In genomic region chr3:156536524-156537316, GRCh38 we compare ENCODE assay signal across 17 cellular contexts. TPM values are rescaled to one million over a fixed set of nuclear protein-coding genes. Genes with fewer than 3 reads are reported as not detected.
DNase-seq lines count a peak whose midpoint lies in the region; ATAC-seq, FAIRE-seq and TF ChIP-seq lines count a peak whose summit lies in the region.
"Had no signal": no experiment of that assay in that cellular context is flagged by ENCODE, and none has a peak within 500 bp of the region (broad histone marks: within the 10 kb centered on the region; RNA-seq: fewer than 3 reads in every experiment).

No MANE protein-coding gene starts in this region.

- H3K4me1 ChIP-seq in HepG2 (ENCODE audit: insufficient read depth, low read length) (peaks cover 57% of the 10 kb centered on the region), right lobe of liver (peaks cover 0 to 8% (median 3%) of the 10 kb centered on the region in 4 donors), SJCRH30 (peaks cover 25% of the 10 kb centered on the region), gastroesophageal sphincter (peaks cover 26 to 88% (median 29%) of the 10 kb centered on the region in 3 donors), tibial artery (peaks cover 0 to 23% (median 15%) of the 10 kb centered on the region in 4 donors)

- no peak overlapping the region for H3K4me3 ChIP-seq in HepG2 (replicated peaks in 1 of 3; ENCODE audit: insufficient read depth in 1 of 3, low read depth in 2 of 3, low read length in 3 of 3)
- no peak overlapping the region for H3K4me3 ChIP-seq in right lobe of liver
- no peak overlapping the region for H3K4me3 ChIP-seq in SJCRH30
- no peak overlapping the region for H3K4me3 ChIP-seq in gastroesophageal sphincter
- H3K4me3 ChIP-seq in tibial artery: no peak overlapping the region
- H3K4me3 ChIP-seq: ovary, upper lobe of right lung had no signal

- H3K27me3 ChIP-seq in HepG2 (ENCODE audit: control insufficient read depth in 1 of 2, insufficient read depth in 2 of 2, low read length in 2 of 2) (no peaks in the 10 kb centered on the region), right lobe of liver (no peaks in the 10 kb centered on the region), SJCRH30 (no peaks in the 10 kb centered on the region), gastroesophageal sphincter (no peaks in the 10 kb centered on the region), tibial artery (no peaks in the 10 kb centered on the region)
- H3K27me3 ChIP-seq: ovary, upper lobe of right lung had no signal

- H3K27ac ChIP-seq in HepG2 (ENCODE audit: extremely low read length, insufficient read depth, low read length) (no peak overlapping the region), right lobe of liver (no peak overlapping the region), SJCRH30 (peak overlapping the region; percentile 87; the same call in 1 of the 2 replicates), gastroesophageal sphincter (peak overlapping the region; percentile 84 to 94 (median 90)), tibial artery (no peak overlapping the region)
- H3K27ac ChIP-seq: upper lobe of right lung had no signal

- H4K20me1 ChIP-seq in HepG2 (ENCODE audit: insufficient read depth, low read length): 0 out of 2 replicates have a peak, but pooled peaks cover 2% of the 10 kb centered on the region

- in situ Hi-C loops in HepG2 (cut with HindIII; ENCODE audit: extremely low pct_ligation_motif_present, low pct_unique_long_range_greater_than_20kb): no loop called here

- H3K9ac ChIP-seq in HepG2 (ENCODE audit: insufficient read depth, low read depth, low read length): no peak overlapping the region

- TF ChIP-seq EP300 in HepG2 (IDR thresholded peaks at IDR 0.05; ENCODE audit: low read depth in 2 of 2, low read length in 2 of 2) (no peak), HepG2 (CRISPR knock-in tag; IDR thresholded peaks at IDR 0.05; ENCODE audit: borderline replicate concordance) (no peak), gastroesophageal sphincter (IDR thresholded peaks at IDR 0.05) (no peak)

- no peak overlapping the region for H2AFZ ChIP-seq in HepG2 (ENCODE audit: low read length)

- no TSS peak for BruUV-seq in HepG2 (replicated peaks; lab: Mats Ljungman, UMichigan)

- H3K4me2 ChIP-seq in HepG2 (ENCODE audit: low read depth, low read length): no peak overlapping the region

- intact Hi-C loops in HepG2 (cut with micrococcal nuclease; ENCODE audit: unreplicated experiment) (loop anchor here (5.0 kb wide), 1 partner anchor 551 kb away; no protein-coding TSS in a partner anchor), right lobe of liver (cut with DNase I) (no loop called here), tibial artery (cut with DNase I; ENCODE audit: low total_unique reads) (loop anchor here (5.0 kb wide), 1 partner anchor 546 kb away; no protein-coding TSS in a partner anchor), head of caudate nucleus (cut with DNase I) (loop anchor here (5.0 kb wide), 1 partner anchor 551 kb away; no protein-coding TSS in a partner anchor)

- POLR2A ChIA-PET in HepG2 (lab: Yijun Ruan, JAX): no interaction called here

- ATAC-seq in HepG2: no peak
- no peak for ATAC-seq in right lobe of liver
- ATAC-seq in gastroesophageal sphincter: no peak
- no peak for ATAC-seq in GM21576 (IDR thresholded peaks at IDR 0.05; ENCODE audit: unreplicated experiment)
- ATAC-seq: upper lobe of right lung had no signal

- TF ChIP-seq RAD21 in HepG2 (CRISPR knock-in tag; IDR thresholded peaks at IDR 0.05): no peak

- H3K9me3 ChIP-seq in HepG2 (ENCODE audit: low read length) (no peaks in the 10 kb centered on the region), right lobe of liver (no peaks in the 10 kb centered on the region), SJCRH30 (replicated peaks) (no peaks in the 10 kb centered on the region), gastroesophageal sphincter (no peaks in the 10 kb centered on the region), tibial artery (no peaks in the 10 kb centered on the region)
- H3K9me3 ChIP-seq: ovary, upper lobe of right lung had no signal

- H3K36me3 ChIP-seq in HepG2 (replicated peaks in 1 of 2; ENCODE audit: control insufficient read depth in 1 of 2, insufficient read depth in 2 of 2, low read length in 2 of 2): peaks cover 1 to 13% of the 10 kb centered on the region in 2 experiments; a peak in 4 of 5 replicates
- peaks cover 0 to 14% (median 0%) of the 10 kb centered on the region in 4 donors for H3K36me3 ChIP-seq in right lobe of liver
- H3K36me3 ChIP-seq in SJCRH30: peaks cover 16% of the 10 kb centered on the region
- peaks cover 0 to 18% of the 10 kb centered on the region in 2 donors for H3K36me3 ChIP-seq in gastroesophageal sphincter
- H3K36me3 ChIP-seq in tibial artery: peaks cover 6 to 27% (median 17%) of the 10 kb centered on the region in 3 donors
- H3K36me3 ChIP-seq: ovary had no signal

- CTCF ChIA-PET in HepG2 (lab: Yijun Ruan, JAX; ENCODE audit: low intra/inter-chr PET ratio, low total read pairs): no interaction called here

- FAIRE-seq in HepG2 (lab: Jason Lieb, UNC): no peak

- no peak for TF ChIP-seq POLR2A in HepG2 (IDR thresholded peaks at IDR 0.05; ENCODE audit: insufficient read depth in 1 of 2, low read depth in 2 of 2, low read length in 2 of 2)
- TF ChIP-seq POLR2A in right lobe of liver (IDR thresholded peaks at IDR 0.05): no peak
- TF ChIP-seq POLR2A in gastroesophageal sphincter (IDR thresholded peaks at IDR 0.05): no peak

- WGBS in HepG2 (ENCODE audit: low lambda C conversion rate): 90% methylated on average over 6 of the region's 6 CpGs
- WGBS in right lobe of liver (ENCODE audit: insufficient coverage, low coverage, low lambda C conversion rate, missing lambda C conversion rate): 89% methylated on average over 6 of the region's 6 CpGs
- WGBS in gastroesophageal sphincter (ENCODE audit: low coverage in 1 of 2), 2 donors: 82 to 92% methylated on average over 4 to 5 of the region's 6 CpGs

- DNase-seq in HepG2 (ENCODE audit: low spot score) (no peak), right lobe of liver (no peak), SJCRH30 (peak in 1 of 2 experiments; percentile 30), tibial artery (no peak), SW 1271 (lab: John Stamatoyannopoulos, UW) (no peak), head of caudate nucleus (no peak)
- DNase-seq: activated CD4-positive, alpha-beta T cell treated with anti-CD3 and anti-CD28 coated beads for 48 hours; activated CD8-positive, alpha-beta memory T cell treated with anti-CD3 and anti-CD28 coated beads, Interleukin-2, amount 50 U/mL, for 48 hours; activated naive CD4-positive, alpha-beta T cell treated with Interleukin-2 at 50 U/mL for 16 hours; CD4-positive, alpha-beta T cell; effector CD8-positive, alpha-beta T cell; EL; Kasumi-1; ovary; upper lobe of right lung had no signal

- no peak for TF ChIP-seq CTCF in HepG2 (CRISPR knock-in tag; IDR thresholded peaks at IDR 0.05)
- TF ChIP-seq CTCF in right lobe of liver (IDR thresholded peaks at IDR 0.05): no peak
- no peak for TF ChIP-seq CTCF in gastroesophageal sphincter (IDR thresholded peaks at IDR 0.05)
- no peak for TF ChIP-seq CTCF in tibial artery (IDR thresholded peaks at IDR 0.05)

- no peaks in the 10 kb centered on the region for H3K79me2 ChIP-seq in HepG2 (ENCODE audit: insufficient read depth, low read length)

TF ChIP-seq in HepG2, 621 proteins besides CTCF, POLR2A, EP300 and RAD21 (continues in another document):
- no peak for TF ChIP-seq ZNF567 (CRISPR knock-in tag; IDR thresholded peaks at IDR 0.05; ENCODE audit: borderline replicate concordance)
- no peak for TF ChIP-seq ZSCAN12 (CRISPR knock-in tag; IDR thresholded peaks at IDR 0.05)
- no peak for TF ChIP-seq ZFY (CRISPR knock-in tag; IDR thresholded peaks at IDR 0.05)
- no peak for TF ChIP-seq DNMT3B (CRISPR knock-in tag; conservative IDR thresholded peaks at IDR 0.05)
- TF ChIP-seq ZNF275 (CRISPR knock-in tag; IDR thresholded peaks at IDR 0.05; ENCODE audit: borderline replicate concordance): no peak
- peak; percentile 13; the same call in 1 of the 2 replicates for TF ChIP-seq GATAD2A (CRISPR knock-in tag; IDR thresholded peaks at IDR 0.05)
- no peak for TF ChIP-seq REL (CRISPR knock-in tag; conservative IDR thresholded peaks at IDR 0.05)

RNA-seq across cellular contexts. Expression of gene SSR3, which starts 18.2 kb away (rescaled TPM):
- 268 and 325 TPM in 2 replicates for total RNA-seq in HepG2 (2016; rRNA removed; fragmentation: Illumina TruSeq; extraction: Trizol)
- total RNA-seq in HepG2 (2016; cell fraction: cytosol; rRNA removed; fragmentation: Illumina TruSeq; extraction: Trizol; ENCODE audit: low read depth): 126 and 142 TPM in 2 replicates
- 268 and 325 TPM in 2 replicates for total RNA-seq in HepG2 (2016; cell fraction: insoluble cytoplasmic fraction; rRNA removed; fragmentation: Illumina TruSeq; extraction: Trizol)
- 216 and 243 TPM in 2 replicates for total RNA-seq in HepG2 (2016; cell fraction: membrane; rRNA removed; fragmentation: Illumina TruSeq; extraction: Trizol)
- total RNA-seq in HepG2 (2016; cell fraction: nucleus; rRNA removed; fragmentation: Illumina TruSeq; extraction: Trizol): 248 and 272 TPM in 2 replicates
- 202 and 229 TPM in 2 replicates for polyA plus RNA-seq in HepG2 (2011; rRNA removed)
- 132 and 137 TPM in 2 replicates for polyA plus RNA-seq in HepG2 (2011; cell fraction: cytosol; rRNA removed)
- polyA plus RNA-seq in HepG2 (2011; cell fraction: nucleus; rRNA removed): 32.0 and 34.3 TPM in 2 replicates
- polyA plus RNA-seq in HepG2 (2012): 207 and 230 TPM in 2 replicates
- polyA plus RNA-seq in HepG2 (2016; cell fraction: cytosol; fragmentation: Illumina TruSeq; extraction: Trizol; ENCODE audit: low read depth): 127 and 140 TPM in 2 replicates
- polyA plus RNA-seq in HepG2 (2016; cell fraction: insoluble cytoplasmic fraction; fragmentation: Illumina TruSeq; extraction: Trizol; ENCODE audit: low read depth): 171 and 180 TPM in 2 replicates
- polyA plus RNA-seq in HepG2 (2016; cell fraction: membrane; fragmentation: Illumina TruSeq; extraction: Trizol; ENCODE audit: low read depth): 172 and 176 TPM in 2 replicates
- polyA plus RNA-seq in HepG2 (2016; cell fraction: nucleus; fragmentation: Illumina TruSeq; extraction: Trizol; ENCODE audit: insufficient read depth, low read depth): 261 and 267 TPM in 2 replicates
- 489 and 620 TPM in 2 replicates for polyA minus RNA-seq in HepG2 (2011; rRNA and poly(A)+ RNA removed; ENCODE audit: low replicate concordance)
- polyA minus RNA-seq in HepG2 (2011; cell fraction: cytosol; rRNA and poly(A)+ RNA removed): 126 and 129 TPM in 2 replicates
- polyA minus RNA-seq in HepG2 (2011; cell fraction: nucleus; rRNA and poly(A)+ RNA removed): 155 and 165 TPM in 2 replicates
- 100 to 1,000 TPM in 5 of 6 experiments, 10 to 100 TPM in 1; 73.6 to 168 (median 118) TPM for total RNA-seq in right lobe of liver
- 149 and 158 TPM in 2 replicates for total RNA-seq in SJCRH30 (2014; rRNA removed; shearing (Covaris generic))
- 100 to 1,000 TPM in 3 of 4 donors, 10 to 100 TPM in 1; 99.6 to 308 (median 165) TPM for total RNA-seq in gastroesophageal sphincter

Comparison
In these comparisons a context has a peak if more than half of its experiments do, and no peak if none do; other contexts are left out.
1. intact Hi-C loops: an anchor here in HepG2 (5.0 kb wide), tibial artery (5.0 kb wide) and head of caudate nucleus (5.0 kb wide); none called in right lobe of liver.
2. H3K27ac ChIP-seq: peak in SJCRH30 (single experiment) and gastroesophageal sphincter (4 of 4); none in HepG2 (single experiment), right lobe of liver (0 of 3) and tibial artery (0 of 2).